In the genomic region with DNA sequence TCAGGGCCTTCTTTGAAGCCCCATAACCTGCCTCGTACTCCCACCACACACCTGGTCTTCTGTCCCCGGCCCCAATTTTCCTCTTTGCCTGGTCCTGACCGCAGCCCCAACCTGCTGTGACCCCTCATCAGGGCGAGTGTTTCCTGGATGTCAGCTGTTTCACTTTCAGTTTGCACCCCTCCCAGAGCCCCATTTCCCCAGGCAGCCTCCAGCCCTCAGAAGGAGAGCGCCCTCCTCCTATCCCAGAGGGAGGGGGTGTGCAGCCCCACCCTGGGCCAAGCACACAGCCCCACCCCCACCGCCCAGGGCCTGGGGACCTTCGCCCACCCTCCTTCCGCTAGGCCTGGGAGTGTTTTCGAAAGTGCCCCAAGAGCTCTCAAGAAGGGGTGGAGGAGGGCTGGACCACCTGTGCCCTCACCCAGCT, we compare ENCODE assay signal across 9 cellular contexts. TPM values are rescaled to one million over a fixed set of nuclear protein-coding genes. Genes with fewer than 3 reads are reported as not detected.
A peak's percentile ranks its signal among the peaks of the same experiment; 100 is the strongest.
DNase-seq lines count a peak whose midpoint lies in the region; ATAC-seq, FAIRE-seq and TF ChIP-seq lines count a peak whose summit lies in the region.
"Had no signal": no experiment of that assay in that cellular context is flagged by ENCODE, and none has a peak within 500 bp of the region (broad histone marks: within the 10 kb centered on the region; RNA-seq: fewer than 3 reads in every experiment).

No MANE protein-coding gene starts in this region.

- intact Hi-C loops in transverse colon (cut with DNase I; ENCODE audit: low total_unique reads), result no loop called here

- no peak for FAIRE-seq in urothelium cell line (lab: Jason Lieb, UNC)

- DNase-seq in stimulated activated CD4-positive, alpha-beta T cell treated with anti-CD3 and anti-CD28 coated beads, Interleukin-15, amount 100 ng/mL, for 24 hours, result peak; percentile 58
- DNase-seq in stimulated activated CD4-positive, alpha-beta T cell treated with anti-CD3 and anti-CD28 coated beads, Interleukin-4, amount 100 ng/mL, for 1 hour, result no peak
- DNase-seq in activated effector memory CD4-positive, alpha-beta T cell treated with anti-CD3 and anti-CD28 coated beads, Interleukin-2, amount 50 U/mL, for 16 hours, result peak; percentile 82
- DNase-seq in kidney epithelial cell (ENCODE audit: low read depth) (no peak), transverse colon (peak; percentile 75), urothelium cell line (ENCODE audit: low spot score) (no peak)
- no peak for DNase-seq in activated CD4-positive, CD25-positive, alpha-beta regulatory T cell treated with anti-CD3 and anti-CD28 coated beads, Interleukin-2, amount 50 U/mL, for 72 hours

- H3K36me3 ChIP-seq in kidney epithelial cell (ENCODE audit: control insufficient read depth, insufficient read depth, low read length), result peaks cover 2% of the 10 kb centered on the region
- peaks cover 0 to 24% (median 14%) of the 10 kb centered on the region in 4 donors for H3K36me3 ChIP-seq in transverse colon

- peak overlapping the region; percentile 92 to 97 (median 95) for H3K27ac ChIP-seq in transverse colon

- ATAC-seq in HG02852 (IDR thresholded peaks at IDR 0.05; ENCODE audit: unreplicated experiment), result no peak

- TF ChIP-seq CTCF in kidney epithelial cell (IDR thresholded peaks at IDR 0.05; ENCODE audit: insufficient read depth, low read length, poor library complexity, severe bottlenecking) (no peak), transverse colon (IDR thresholded peaks at IDR 0.05) (no peak)

- no peaks in the 10 kb centered on the region for H3K9me3 ChIP-seq in transverse colon

- TF ChIP-seq EP300 in transverse colon (IDR thresholded peaks at IDR 0.05; ENCODE audit: low read depth), result no peak

- H3K27me3 ChIP-seq in kidney epithelial cell (ENCODE audit: control insufficient read depth, insufficient read depth, low read length) (no peaks in the 10 kb centered on the region), transverse colon (no peaks in the 10 kb centered on the region)
- H3K27me3 ChIP-seq: cardiac muscle cell had no signal

- 20 to 29% methylated on average over 1 to 9 of the region's 9 CpGs for WGBS in transverse colon (ENCODE audit: low coverage in 1 of 2), 2 donors

- in situ Hi-C loops in transverse colon (cut with MboI; ENCODE audit: low pct_ligation_motif_present in 1 of 4, low pct_unique_long_range_greater_than_20kb in 1 of 4, low sequenced_read_pairs in 3 of 4), result no loop called here

- H3K4me3 ChIP-seq in kidney epithelial cell (ENCODE audit: low read depth, low read length), result peak overlapping the region; percentile 80
- H3K4me3 ChIP-seq in transverse colon, result peak overlapping the region in 3 of 4 donors; percentile 73 to 90 (median 86)

- no peak for TF ChIP-seq POLR2A in transverse colon (IDR thresholded peaks at IDR 0.05)

- H3K4me1 ChIP-seq in transverse colon, result peaks cover 5 to 36% (median 33%) of the 10 kb centered on the region in 4 donors

RNA-seq across cellular contexts. Expression of gene BAK1, which starts 1.5 kb away (rescaled TPM):
- total RNA-seq in kidney epithelial cell, result 21.7 and 23.9 TPM in 2 replicates
- 100 to 1,000 TPM in 1 of 4 donors, 10 to 100 TPM in 3; 52.2 to 134 (median 59.5) TPM for total RNA-seq in transverse colon

RNA-seq across cellular contexts. Expression of gene ITPR3, which starts 42.5 kb away (rescaled TPM):
- total RNA-seq in kidney epithelial cell (147 and 176 TPM in 2 replicates), transverse colon (100 to 1,000 TPM; 105 to 262 (median 124) TPM)

Comparison
In these comparisons a context has a peak if more than half of its experiments do, and no peak if none do; other contexts are left out.
1. DNase-seq: peak in stimulated activated CD4-positive, alpha-beta T cell treated with anti-CD3 and anti-CD28 coated beads, Interleukin-15, amount 100 ng/mL, for 24 hours (single experiment), activated effector memory CD4-positive, alpha-beta T cell treated with anti-CD3 and anti-CD28 coated beads, Interleukin-2, amount 50 U/mL, for 16 hours (single experiment) and transverse colon (single experiment); none in stimulated activated CD4-positive, alpha-beta T cell treated with anti-CD3 and anti-CD28 coated beads, Interleukin-4, amount 100 ng/mL, for 1 hour (single experiment), kidney epithelial cell (single experiment), urothelium cell line (single experiment) and activated CD4-positive, CD25-positive, alpha-beta regulatory T cell treated with anti-CD3 and anti-CD28 coated beads, Interleukin-2, amount 50 U/mL, for 72 hours (single experiment).